In the genomic region with DNA sequence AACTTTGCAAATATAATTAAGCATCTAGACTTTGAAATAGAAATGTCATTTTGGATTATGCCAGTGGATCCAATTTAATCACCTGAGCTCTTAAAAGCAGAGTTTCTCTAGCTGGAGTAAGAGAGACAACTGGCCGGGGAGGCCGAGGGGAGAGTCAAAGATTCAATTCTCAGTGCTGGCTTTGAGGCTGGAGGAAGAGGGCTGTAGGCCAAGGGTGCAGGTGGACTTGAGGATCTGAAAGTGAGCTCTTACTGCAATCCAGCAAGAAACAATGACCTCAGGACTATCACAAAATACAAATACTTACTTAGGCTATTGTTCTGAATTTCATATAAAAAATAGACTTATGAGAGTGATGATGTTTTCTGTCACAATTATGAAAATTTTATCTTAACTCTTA, we compare ENCODE assay signal across 34 cellular contexts.
"Had no signal": no experiment of that assay in that cellular context is flagged by ENCODE, and none has a peak within 500 bp of the region (broad histone marks: within the 10 kb centered on the region; RNA-seq: fewer than 3 reads in every experiment).

No MANE protein-coding gene starts in this region.

- H3K4me3 Mint-ChIP-seq: activated B cell treated with CpG ODN at 0.5 μM for 24 hours; activated CD4-positive, alpha-beta memory T cell treated with anti-CD3 and anti-CD28 coated beads for 36 hours; activated CD4-positive, alpha-beta T cell treated with anti-CD3 and anti-CD28 coated beads for 36 hours; activated CD4-positive, alpha-beta T cell treated with anti-CD3 and anti-CD28 coated beads, Interleukin-2, amount 10 ng/mL, durations not matched to agents 24 days and 14 days; activated CD8-positive, alpha-beta memory T cell treated with anti-CD3 and anti-CD28 coated beads, Interleukin-2, amount 10 ng/mL, durations not matched to agents 7 days and 5 days; activated CD8-positive, alpha-beta T cell treated with anti-CD3 and anti-CD28 coated beads, Interleukin-2, amount 10 ng/mL, durations not matched to agents 7 days and 5 days; activated naive CD4-positive, alpha-beta T cell treated with anti-CD3 and anti-CD28 coated beads for 36 hours; activated naive CD4-positive, alpha-beta T cell treated with anti-CD3 and anti-CD28 coated beads, Interleukin-2, amount 50 U/mL, for 24 hours; activated naive CD8-positive, alpha-beta T cell treated with anti-CD3 and anti-CD28 coated beads for 36 hours; activated naive CD8-positive, alpha-beta T cell treated with anti-CD3 and anti-CD28 coated beads, Interleukin-2, amount 50 U/mL, for 24 hours; activated T-helper 1 cell treated with anti-CD3 and anti-CD28 coated beads, Interleukin-12 subunit alpha, Interleukin-12 subunit beta, Interleukin-2, Interleukin-4 antibody, amounts not matched to agents 30 ng/mL and 10 ng/mL and 1 ng/mL, durations not matched to agents 14 hours and 24 hours and 36 hours; effector memory CD8-positive, alpha-beta T cell; T-helper 2 cell treated with Interferon-gamma antibody and Interleukin-4, amounts not matched to agents 5 μg/mL and 100 μg/mL, for 36 hours had no signal

- H3K4me3 ChIP-seq: adrenal gland, body of pancreas, esophagus muscularis mucosa, gastrocnemius medialis, heart left ventricle had no signal

- H3K9me3 ChIP-seq: adrenal gland, body of pancreas, esophagus muscularis mucosa, gastrocnemius medialis, heart left ventricle had no signal

- H3K27ac ChIP-seq: adrenal gland, body of pancreas, esophagus muscularis mucosa, foreskin keratinocyte, gastrocnemius medialis, heart left ventricle, WERI-Rb-1 had no signal

- H3K27ac Mint-ChIP-seq: activated B cell treated with CpG ODN at 0.5 μM for 24 hours; activated CD4-positive, alpha-beta memory T cell treated with anti-CD3 and anti-CD28 coated beads for 36 hours; activated CD4-positive, alpha-beta T cell treated with anti-CD3 and anti-CD28 coated beads for 36 hours; activated CD4-positive, alpha-beta T cell treated with anti-CD3 and anti-CD28 coated beads, Interleukin-2, amount 10 ng/mL, durations not matched to agents 24 days and 14 days; activated CD8-positive, alpha-beta memory T cell treated with anti-CD3 and anti-CD28 coated beads, Interleukin-2, amount 10 ng/mL, durations not matched to agents 7 days and 5 days; activated CD8-positive, alpha-beta T cell treated with anti-CD3 and anti-CD28 coated beads, Interleukin-2, amount 10 ng/mL, durations not matched to agents 7 days and 5 days; activated naive CD4-positive, alpha-beta T cell treated with anti-CD3 and anti-CD28 coated beads for 36 hours; activated naive CD4-positive, alpha-beta T cell treated with anti-CD3 and anti-CD28 coated beads, Interleukin-2, amount 50 U/mL, for 24 hours; activated naive CD8-positive, alpha-beta T cell treated with anti-CD3 and anti-CD28 coated beads for 36 hours; activated naive CD8-positive, alpha-beta T cell treated with anti-CD3 and anti-CD28 coated beads, Interleukin-2, amount 50 U/mL, for 24 hours; activated T-helper 1 cell treated with anti-CD3 and anti-CD28 coated beads, Interleukin-12 subunit alpha, Interleukin-12 subunit beta, Interleukin-2, Interleukin-4 antibody, amounts not matched to agents 30 ng/mL and 10 ng/mL and 1 ng/mL, durations not matched to agents 14 hours and 24 hours and 36 hours; activated T-helper 2 cell treated with anti-CD3 and anti-CD28 coated beads, Interferon-gamma antibody, Interleukin-2, Interleukin-4, amounts not matched to agents 10 μg/mL and 5 μg/mL and 100 μg/mL, durations not matched to agents 14 hours and 24 hours and 36 hours; effector memory CD8-positive, alpha-beta T cell; T-helper 2 cell treated with Interferon-gamma antibody and Interleukin-4, amounts not matched to agents 5 μg/mL and 100 μg/mL, for 36 hours had no signal

- H3K4me1 Mint-ChIP-seq: activated B cell treated with CpG ODN at 0.5 μM for 24 hours; activated CD4-positive, alpha-beta T cell treated with anti-CD3 and anti-CD28 coated beads for 36 hours; activated CD4-positive, alpha-beta T cell treated with anti-CD3 and anti-CD28 coated beads, Interleukin-2, amount 10 ng/mL, durations not matched to agents 24 days and 14 days; activated CD8-positive, alpha-beta memory T cell treated with anti-CD3 and anti-CD28 coated beads, Interleukin-2, amount 10 ng/mL, durations not matched to agents 7 days and 5 days; activated naive CD4-positive, alpha-beta T cell treated with anti-CD3 and anti-CD28 coated beads, Interleukin-2, amount 50 U/mL, for 24 hours; activated naive CD8-positive, alpha-beta T cell treated with anti-CD3 and anti-CD28 coated beads, Interleukin-2, amount 50 U/mL, for 24 hours had no signal

- H3K4me1 ChIP-seq: adrenal gland, body of pancreas, esophagus muscularis mucosa, foreskin keratinocyte, gastrocnemius medialis, heart left ventricle had no signal

- DNase-seq: activated B cell treated with CpG ODN at 0.5 μM for 24 hours; activated CD4-positive, alpha-beta memory T cell treated with anti-CD3 and anti-CD28 coated beads for 36 hours; activated CD4-positive, alpha-beta T cell treated with anti-CD3 and anti-CD28 coated beads for 36 hours; activated CD4-positive, alpha-beta T cell treated with anti-CD3 and anti-CD28 coated beads, Interleukin-2, amount 10 ng/mL, durations not matched to agents 24 days and 14 days; activated CD8-positive, alpha-beta memory T cell treated with anti-CD3 and anti-CD28 coated beads, Interleukin-2, amount 10 ng/mL, durations not matched to agents 7 days and 5 days; activated CD8-positive, alpha-beta memory T cell treated with anti-CD3 and anti-CD28 coated beads, Interleukin-2, amount 50 U/mL, for 4 hours; activated CD8-positive, alpha-beta T cell treated with anti-CD3 and anti-CD28 coated beads, Interleukin-2, amount 10 ng/mL, durations not matched to agents 7 days and 5 days; activated effector memory CD4-positive, alpha-beta T cell treated with anti-CD3 and anti-CD28 coated beads, Interleukin-2, amount 50 U/mL, for 16 hours; activated naive CD4-positive, alpha-beta T cell treated with anti-CD3 and anti-CD28 coated beads for 36 hours; activated naive CD8-positive, alpha-beta T cell treated with anti-CD3 and anti-CD28 coated beads for 36 hours; activated naive CD8-positive, alpha-beta T cell treated with anti-CD3 and anti-CD28 coated beads, Interleukin-2, amount 50 U/mL, for 24 hours; activated T-cell treated with anti-CD3 and anti-CD28 coated beads, Interleukin-2, amount 50 U/mL, for 1 hour; activated T-cell treated with anti-CD3 and anti-CD28 coated beads, Interleukin-2, amount 50 U/mL, for 48 hours; adrenal gland; amygdala; aorta; body of pancreas; caudate nucleus; cortex of kidney; dermis blood vessel endothelial cell; effector CD4-positive, alpha-beta T cell; effector memory CD8-positive, alpha-beta T cell; erythroblast; foreskin keratinocyte; gastrocnemius medialis; glutamatergic neuron; heart left ventricle; T1000; WERI-Rb-1 had no signal

- H3K36me3 ChIP-seq: adrenal gland, esophagus muscularis mucosa, gastrocnemius medialis, heart left ventricle, WERI-Rb-1 had no signal

- H3K27me3 ChIP-seq: adrenal gland, body of pancreas, esophagus muscularis mucosa, foreskin keratinocyte, gastrocnemius medialis, heart left ventricle had no signal

- H3K36me3 Mint-ChIP-seq: activated CD4-positive, alpha-beta memory T cell treated with anti-CD3 and anti-CD28 coated beads for 36 hours; activated CD8-positive, alpha-beta memory T cell treated with anti-CD3 and anti-CD28 coated beads, Interleukin-2, amount 10 ng/mL, durations not matched to agents 7 days and 5 days; activated naive CD4-positive, alpha-beta T cell treated with anti-CD3 and anti-CD28 coated beads, Interleukin-2, amount 50 U/mL, for 24 hours; activated naive CD8-positive, alpha-beta T cell treated with anti-CD3 and anti-CD28 coated beads for 36 hours had no signal

- H3K27me3 Mint-ChIP-seq: activated B cell treated with CpG ODN at 0.5 μM for 24 hours; activated CD4-positive, alpha-beta memory T cell treated with anti-CD3 and anti-CD28 coated beads for 36 hours; activated CD4-positive, alpha-beta T cell treated with anti-CD3 and anti-CD28 coated beads for 36 hours; activated CD4-positive, alpha-beta T cell treated with anti-CD3 and anti-CD28 coated beads, Interleukin-2, amount 10 ng/mL, durations not matched to agents 24 days and 14 days; activated CD8-positive, alpha-beta memory T cell treated with anti-CD3 and anti-CD28 coated beads, Interleukin-2, amount 10 ng/mL, durations not matched to agents 7 days and 5 days; activated naive CD4-positive, alpha-beta T cell treated with anti-CD3 and anti-CD28 coated beads, Interleukin-2, amount 50 U/mL, for 24 hours; activated naive CD8-positive, alpha-beta T cell treated with anti-CD3 and anti-CD28 coated beads for 36 hours; activated naive CD8-positive, alpha-beta T cell treated with anti-CD3 and anti-CD28 coated beads, Interleukin-2, amount 50 U/mL, for 24 hours; effector memory CD8-positive, alpha-beta T cell had no signal

- H3K9me3 Mint-ChIP-seq: activated CD4-positive, alpha-beta T cell treated with anti-CD3 and anti-CD28 coated beads, Interleukin-2, amount 10 ng/mL, durations not matched to agents 24 days and 14 days; activated naive CD4-positive, alpha-beta T cell treated with anti-CD3 and anti-CD28 coated beads for 36 hours; activated naive CD8-positive, alpha-beta T cell treated with anti-CD3 and anti-CD28 coated beads for 36 hours; activated T-helper 1 cell treated with anti-CD3 and anti-CD28 coated beads, Interleukin-12 subunit alpha, Interleukin-12 subunit beta, Interleukin-2, Interleukin-4 antibody, amounts not matched to agents 30 ng/mL and 10 ng/mL and 1 ng/mL, durations not matched to agents 14 hours and 24 hours and 36 hours; activated T-helper 2 cell treated with anti-CD3 and anti-CD28 coated beads, Interferon-gamma antibody, Interleukin-2, Interleukin-4, amounts not matched to agents 10 μg/mL and 5 μg/mL and 100 μg/mL, durations not matched to agents 14 hours and 24 hours and 36 hours; T-helper 2 cell treated with Interferon-gamma antibody and Interleukin-4, amounts not matched to agents 5 μg/mL and 100 μg/mL, for 36 hours had no signal
